Comparison of ENCODE assay signal across 27 cellular contexts in genomic region chr2:130964931-130965330, GRCh38.
DNase-seq lines count a peak whose midpoint lies in the region; ATAC-seq, FAIRE-seq and TF ChIP-seq lines count a peak whose summit lies in the region.
"Had no signal": no experiment of that assay in that cellular context is flagged by ENCODE, and none has a peak within 500 bp of the region (broad histone marks: within the 10 kb centered on the region; RNA-seq: fewer than 3 reads in every experiment).

No MANE protein-coding gene starts in this region.

- TF ChIP-seq POLR2A in H1 (IDR thresholded peaks at IDR 0.05; ENCODE audit: control extremely low read depth in 1 of 2, low read depth in 2 of 2, low read length in 2 of 2) (no peak), thyroid gland (IDR thresholded peaks at IDR 0.05) (no peak)

- H4K20me1 ChIP-seq in H1 (replicated peaks in 1 of 2; ENCODE audit: control insufficient read depth in 1 of 2, insufficient read depth in 2 of 2, low read length in 2 of 2): peaks cover 0 to 9% of the 10 kb centered on the region in 2 experiments
- peaks cover 46% of the 10 kb centered on the region for H4K20me1 ChIP-seq in neural progenitor cell (ENCODE audit: low read depth)

- no peak overlapping the region for H4K5ac ChIP-seq in H1 (ENCODE audit: insufficient read length, low read depth, low read length)

- H3K9me3 ChIP-seq in T-helper 17 cell (ENCODE audit: control insufficient read depth, low read length, poor library complexity, severe bottlenecking) (no peaks in the 10 kb centered on the region), H1 (ENCODE audit: insufficient read depth in 2 of 2, low read depth in 1 of 2, low read length in 1 of 2) (no peaks in the 10 kb centered on the region), neural progenitor cell (ENCODE audit: low read depth) (no peaks in the 10 kb centered on the region), thyroid gland (no peaks in the 10 kb centered on the region)
- H3K9me3 ChIP-seq: adrenal gland, gastrocnemius medialis, Peyer's patch, upper lobe of left lung had no signal

- peak overlapping the region; percentile 70 for H3K4me3 Mint-ChIP-seq in Calu3 (ENCODE audit: low read depth, unreplicated experiment)
- peak overlapping the region; percentile 79 for H3K4me3 Mint-ChIP-seq in T-helper 17 cell
- peak overlapping the region; percentile 90 for H3K4me3 Mint-ChIP-seq in neural progenitor cell

- H3K14ac ChIP-seq in H1 (ENCODE audit: insufficient read length): no peak overlapping the region

- no peaks in the 10 kb centered on the region for H3K79me1 ChIP-seq in H1 (ENCODE audit: low read depth, low read length)

- H3K27me3 ChIP-seq in H1 (replicated peaks in 1 of 4; ENCODE audit: control insufficient read depth in 3 of 4, extremely low read depth in 1 of 4, insufficient read depth in 3 of 4, low read length in 3 of 4): peaks cover 24 to 52% (median 46%) of the 10 kb centered on the region in 4 experiments
- peaks cover 64% of the 10 kb centered on the region for H3K27me3 ChIP-seq in neural progenitor cell
- no peaks in the 10 kb centered on the region for H3K27me3 ChIP-seq in thyroid gland
- H3K27me3 ChIP-seq: Peyer's patch had no signal

- no peak overlapping the region for H3K27ac ChIP-seq in H1 (ENCODE audit: low read depth, low read length)
- H3K27ac ChIP-seq in neural progenitor cell: no peak overlapping the region
- H3K27ac ChIP-seq in thyroid gland: no peak overlapping the region
- H3K27ac ChIP-seq: adrenal gland, C4-2B, gastrocnemius medialis, KMS-11, Peyer's patch, upper lobe of left lung had no signal

- no peak for TF ChIP-seq EP300 in H1 (IDR thresholded peaks at IDR 0.05; ENCODE audit: borderline replicate concordance in 1 of 2, low read depth in 2 of 2, low read length in 2 of 2)

- peaks cover 9% of the 10 kb centered on the region; the same call in 1 of the 2 replicates for H3K23me2 ChIP-seq in H1 (ENCODE audit: low read depth, low read length)

- H4K91ac ChIP-seq in H1 (replicated peaks; ENCODE audit: insufficient read length, low read length): no peak overlapping the region

- FAIRE-seq in H1 (lab: Jason Lieb, UNC): no peak
- FAIRE-seq: colon, GM18507, TTC549 had no signal

- H2BK15ac ChIP-seq in H1 (ENCODE audit: low read length): no peak overlapping the region; the same call in 1 of the 2 replicates

- no peak overlapping the region for H3K4ac ChIP-seq in H1 (replicated peaks; ENCODE audit: insufficient read length, low read depth, low read length)

- peaks cover 22 to 43% (median 27%) of the 10 kb centered on the region in 4 experiments for H3K4me1 ChIP-seq in H1 (replicated peaks in 1 of 4; ENCODE audit: control insufficient read depth in 3 of 4, insufficient read depth in 4 of 4, low read length in 3 of 4)
- peaks cover 47% of the 10 kb centered on the region for H3K4me1 ChIP-seq in neural progenitor cell
- peaks cover 2 to 8% of the 10 kb centered on the region in 2 donors for H3K4me1 ChIP-seq in thyroid gland
- H3K4me1 ChIP-seq: Peyer's patch had no signal

- no peak overlapping the region; the same call in 1 of the 2 replicates for H2BK12ac ChIP-seq in H1 (ENCODE audit: low read depth, low read length)

- peaks cover 54% of the 10 kb centered on the region for H3K27me3 Mint-ChIP-seq in Calu3 (ENCODE audit: unreplicated experiment)
- peaks cover 70% of the 10 kb centered on the region for H3K27me3 Mint-ChIP-seq in T-helper 17 cell
- H3K27me3 Mint-ChIP-seq in neural progenitor cell (ENCODE audit: insufficient read depth, low read depth): peaks cover 48% of the 10 kb centered on the region

- H3K4me1 Mint-ChIP-seq in Calu3 (ENCODE audit: low read depth, unreplicated experiment) (peaks cover 21% of the 10 kb centered on the region), T-helper 17 cell (peaks cover 10% of the 10 kb centered on the region), neural progenitor cell (peaks cover 43% of the 10 kb centered on the region)

- H2BK120ac ChIP-seq in H1 (replicated peaks; ENCODE audit: low read depth, low read length): no peak overlapping the region

- DNase-seq in Calu3 (no peak), T-helper 17 cell (no peak), H1 (ENCODE audit: low read depth in 1 of 2, low spot score in 2 of 2) (no peak), neural progenitor cell (ENCODE audit: low spot score) (no peak), thyroid gland (no peak)
- no peak for DNase-seq in effector CD4-positive, alpha-beta T cell
- DNase-seq: activated CD4-positive, CD25-positive, alpha-beta regulatory T cell treated with anti-CD3 and anti-CD28 coated beads, Interleukin-2, amount 50 U/mL, for 72 hours; activated gamma-delta T cell treated with Interleukin-2 at 50 U/mL for 16 hours; adrenal gland; DND-41; gastrocnemius medialis; immature natural killer cell; MM.1S; NCI-H1417; NCI-H226; Peyer's patch; SIG-M5; stimulated activated CD4-positive, alpha-beta T cell treated with anti-CD3 and anti-CD28 coated beads, Interleukin-1b, Interleukin-23, amount 100 ng/mL, for 48 hours; SW 1271 had no signal

- H3K36me3 Mint-ChIP-seq in Calu3 (ENCODE audit: insufficient read depth, unreplicated experiment): peaks cover 6% of the 10 kb centered on the region
- H3K36me3 Mint-ChIP-seq in T-helper 17 cell (ENCODE audit: low read depth): peaks cover 13% of the 10 kb centered on the region
- no peaks in the 10 kb centered on the region for H3K36me3 Mint-ChIP-seq in neural progenitor cell
- H3K36me3 Mint-ChIP-seq: immature natural killer cell had no signal

- H3K9me3 Mint-ChIP-seq in Calu3 (ENCODE audit: low read depth, unreplicated experiment): no peaks in the 10 kb centered on the region
- H3K9me3 Mint-ChIP-seq in neural progenitor cell: no peaks in the 10 kb centered on the region
- H3K9me3 Mint-ChIP-seq: activated CD8-positive, alpha-beta T cell treated with anti-CD3 and anti-CD28 coated beads for 36 hours; immature natural killer cell had no signal

- TF ChIP-seq RAD21 in H1 (IDR thresholded peaks at IDR 0.05 in 1 of 2, conservative IDR thresholded peaks at IDR 0.05 in 1 of 2; ENCODE audit: low read depth in 2 of 2, low read length in 2 of 2): no peak

- H3K18ac ChIP-seq in H1 (ENCODE audit: extremely low read depth, low read length): no peak overlapping the region

- H3K36me3 ChIP-seq in H1 (ENCODE audit: control insufficient read depth in 2 of 4, insufficient read depth in 4 of 4, low read length in 3 of 4) (no peaks in the 10 kb centered on the region; a peak in 1 of 8 replicates), neural progenitor cell (no peaks in the 10 kb centered on the region), thyroid gland (no peaks in the 10 kb centered on the region)
- H3K36me3 ChIP-seq: adrenal gland, gastrocnemius medialis, Peyer's patch, upper lobe of left lung had no signal

- H3K4me2 ChIP-seq in H1 (ENCODE audit: insufficient read depth in 1 of 2, low read depth in 2 of 2, low read length in 2 of 2): peak overlapping the region; percentile 73 to 95; a peak in 2 of 4 replicates
- H3K4me2 ChIP-seq in neural progenitor cell: peak overlapping the region; percentile 88
- H3K4me2 ChIP-seq: KMS-11 had no signal

- intact Hi-C loops in Calu3 (cut with micrococcal nuclease; ENCODE audit: unreplicated experiment): no loop called here
- intact Hi-C loops in thyroid gland (cut with DNase I): no loop called here

- H3K79me2 ChIP-seq in H1 (ENCODE audit: control insufficient read depth in 1 of 2, insufficient read depth in 2 of 2, low read length in 2 of 2): no peaks in the 10 kb centered on the region
- no peaks in the 10 kb centered on the region for H3K79me2 ChIP-seq in neural progenitor cell (ENCODE audit: low read depth)

- H2AFZ ChIP-seq in H1 (ENCODE audit: low read length) (no peak overlapping the region), neural progenitor cell (replicated peaks) (no peak overlapping the region)

- H3K56ac ChIP-seq in H1 (replicated peaks; ENCODE audit: insufficient read length, low read depth, low read length): no peak overlapping the region

- no peak for ATAC-seq in T-helper 17 cell
- no peak for ATAC-seq in HG02884 (IDR thresholded peaks at IDR 0.05; ENCODE audit: unreplicated experiment)
- ATAC-seq: gastrocnemius medialis had no signal

- WGBS in H1 (ENCODE audit: extremely low coverage in 1 of 2, insufficient coverage in 1 of 2, insufficient read length in 1 of 2, insufficient replicate concordance in 2 of 2, low coverage in 1 of 2, low lambda C conversion rate in 2 of 2, missing lambda C conversion rate in 1 of 2), 2 experiments: 90% methylated on average over 3 of the region's 3 CpGs; no CpG with 5 or more reads in 1 of the 2 experiments
- WGBS in thyroid gland, 2 donors: 93 to 98% methylated on average over 3 of the region's 3 CpGs

- H2AK5ac ChIP-seq in H1 (ENCODE audit: low read depth, low read length): no peak overlapping the region; the same call in 1 of the 2 replicates

- H3F3A ChIP-seq in neural progenitor cell (ENCODE audit: low read depth): peaks cover 45% of the 10 kb centered on the region

- TF ChIP-seq CTCF in Calu3 (IDR thresholded peaks at IDR 0.05; ENCODE audit: unreplicated experiment) (no peak), H1 (IDR thresholded peaks at IDR 0.05; ENCODE audit: control extremely low read depth in 1 of 3, insufficient read depth in 1 of 3, low read depth in 1 of 3, low read length in 3 of 3) (no peak), neural progenitor cell (IDR thresholded peaks at IDR 0.05) (no peak), thyroid gland (IDR thresholded peaks at IDR 0.05) (no peak)

- H3K9ac ChIP-seq in H1 (replicated peaks in 1 of 4; ENCODE audit: extremely low read depth in 1 of 4, low read depth in 3 of 4, low read length in 3 of 4) (no peak overlapping the region), neural progenitor cell (no peak overlapping the region)
- H3K9ac ChIP-seq: KMS-11 had no signal

- H3K4me3 ChIP-seq in H1 (ENCODE audit: extremely low read depth in 1 of 4, insufficient read depth in 2 of 4, low read depth in 3 of 4, low read length in 4 of 4) (no peak overlapping the region), neural progenitor cell (no peak overlapping the region), thyroid gland (replicated peaks in 1 of 3) (no peak overlapping the region)
- H3K4me3 ChIP-seq: adrenal gland had no signal

- CTCF ChIA-PET in Calu3 (lab: Charles Lee): interaction anchor here (0.5 kb wide), 1 partner anchor 151 kb away, joined by 6 read pairs; no protein-coding TSS in a partner anchor
- CTCF ChIA-PET in H1 (lab: Charles Lee; ENCODE audit: partially characterized antibody): interaction anchor here (0.7 to 1.8 kb wide), 18 partner anchors 10 to 203 kb away, joined by 3 to 8 read pairs (median 3); no protein-coding TSS in a partner anchor

- no peak overlapping the region for H2BK5ac ChIP-seq in H1 (ENCODE audit: low read depth, low read length)

- POLR2A ChIA-PET in H1 (lab: Charles Lee; ENCODE audit: partially characterized antibody): no interaction called here

- peak overlapping the region; percentile 68; the same call in 1 of the 2 replicates for H2BK20ac ChIP-seq in H1 (ENCODE audit: low read length)

- H3K27ac Mint-ChIP-seq in Calu3 (ENCODE audit: unreplicated experiment) (no peak overlapping the region), T-helper 17 cell (no peak overlapping the region), neural progenitor cell (no peak overlapping the region)
- H3K27ac Mint-ChIP-seq: activated CD8-positive, alpha-beta T cell treated with anti-CD3 and anti-CD28 coated beads for 36 hours; immature natural killer cell had no signal

- no peak overlapping the region for H3K23ac ChIP-seq in H1 (ENCODE audit: insufficient read length)

- BruUV-seq in Calu3 (replicated peaks; lab: Mats Ljungman, UMichigan): no TSS peak

- no peak overlapping the region for H4K8ac ChIP-seq in H1 (ENCODE audit: extremely low read depth, insufficient read depth, low read length)
